ENCODE assay signal across 21 cellular contexts in the genomic region with DNA sequence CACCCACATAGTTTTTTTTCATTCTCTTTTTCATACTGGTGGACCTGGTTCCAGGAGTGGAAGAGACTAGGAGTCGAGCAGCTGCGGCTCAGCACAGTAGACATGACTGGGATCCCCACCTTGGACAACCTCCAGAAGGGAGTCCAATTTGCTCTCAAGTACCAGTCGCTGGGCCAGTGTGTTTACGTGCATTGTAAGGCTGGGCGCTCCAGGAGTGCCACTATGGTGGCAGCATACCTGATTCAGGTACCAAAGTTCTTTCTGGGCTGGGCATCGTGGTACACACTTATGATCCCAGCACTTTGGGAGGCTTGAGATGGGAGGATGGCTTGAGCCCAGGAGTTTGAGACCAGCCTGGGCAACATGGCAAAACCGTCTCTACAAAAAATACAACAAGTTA. TPM values are rescaled to one million over a fixed set of nuclear protein-coding genes. Genes with fewer than 3 reads are reported as not detected.
A peak's percentile ranks its signal among the peaks of the same experiment; 100 is the strongest.
DNase-seq lines count a peak whose midpoint lies in the region; TF ChIP-seq lines count a peak whose summit lies in the region.
"Had no signal": no experiment of that assay in that cellular context is flagged by ENCODE, and none has a peak within 500 bp of the region (broad histone marks: within the 10 kb centered on the region; RNA-seq: fewer than 3 reads in every experiment).

No MANE protein-coding gene starts in this region.

- H3K27ac Mint-ChIP-seq in CD4-positive, alpha-beta memory T cell: peak overlapping the region in 4 of 7 donors; percentile 12 to 44 (median 18)
- H3K27ac Mint-ChIP-seq: CD14-positive monocyte, H9 had no signal

- no peaks in the 10 kb centered on the region for H3K9me3 Mint-ChIP-seq in CD4-positive, alpha-beta memory T cell
- H3K9me3 Mint-ChIP-seq: CD14-positive monocyte; CD8-positive, alpha-beta T cell; H9 had no signal

- POLR2A ChIA-PET in CD4-positive, alpha-beta memory T cell (lab: Charles Lee; ENCODE audit: partially characterized antibody): interaction anchor here (2.6 to 7.6 kb wide), 2 partner anchors 9 to 16 kb away, joined by 5 to 52 read pairs; a partner anchor contains a TSS

- no peak overlapping the region for H3K27ac ChIP-seq in CD4-positive, alpha-beta memory T cell (ENCODE audit: low read depth, low read length)
- peak overlapping the region; percentile 16 for H3K27ac ChIP-seq in cingulate gyrus (ENCODE audit: low read depth, low read length)
- no peak overlapping the region for H3K27ac ChIP-seq in spleen
- H3K27ac ChIP-seq: BLaER1 had no signal

- H3K27me3 Mint-ChIP-seq in CD4-positive, alpha-beta memory T cell: no peaks in the 10 kb centered on the region

- peaks cover 13% of the 10 kb centered on the region for H3K4me1 ChIP-seq in CD4-positive, alpha-beta memory T cell (ENCODE audit: insufficient read depth, low read length)
- H3K4me1 ChIP-seq in spleen: peaks cover 11 to 65% (median 20%) of the 10 kb centered on the region in 6 donors

- no peak overlapping the region for H3K4me3 ChIP-seq in CD4-positive, alpha-beta memory T cell (ENCODE audit: low read length in 2 of 2)
- no peak overlapping the region for H3K4me3 ChIP-seq in spleen
- H3K4me3 ChIP-seq: BLaER1, GM12878 had no signal

- DNase-seq in activated T-cell treated with anti-CD3 and anti-CD28 coated beads, Interleukin-2, amount 50 U/mL, for 1 hour: peak; percentile 11
- DNase-seq in activated T-cell treated with anti-CD3 and anti-CD28 coated beads, Interleukin-2, amount 50 U/mL, for 48 hours: no peak
- DNase-seq in CD4-positive, alpha-beta memory T cell: no peak
- peak; percentile 10 for DNase-seq in spleen
- DNase-seq in COLO829 (ENCODE audit: low spot score): no peak
- no peak for DNase-seq in NCI-H510A (lab: John Stamatoyannopoulos, UW)
- no peak for DNase-seq in NAMALWA (ENCODE audit: low spot score)
- DNase-seq: 8988T; CD8-positive, alpha-beta T cell; COR-L47; DMS 273 treated with DMSO at 0.1 percent for 48 hours; DMS53; DND-41; EL; H9 had no signal

- peaks cover 17 to 42% of the 10 kb centered on the region in 2 donors for H3K36me3 Mint-ChIP-seq in CD4-positive, alpha-beta memory T cell

- no peak for TF ChIP-seq CTCF in spleen (IDR thresholded peaks at IDR 0.05 in 8 of 11, conservative IDR thresholded peaks at IDR 0.05 in 3 of 11)

- CTCF ChIA-PET in CD4-positive, alpha-beta memory T cell (lab: Charles Lee; ENCODE audit: partially characterized antibody): interaction anchor here (0.9 to 1.0 kb wide), 2 partner anchors 10 to 18 kb away, joined by 3 read pairs; no protein-coding TSS in a partner anchor

- no peak overlapping the region for H3K4me3 Mint-ChIP-seq in CD4-positive, alpha-beta memory T cell
- H3K4me3 Mint-ChIP-seq: CD14-positive monocyte; CD8-positive, alpha-beta T cell; H9 had no signal

- no peaks in the 10 kb centered on the region for H3K27me3 ChIP-seq in CD4-positive, alpha-beta memory T cell (ENCODE audit: insufficient read depth, low read length)
- H3K27me3 ChIP-seq in spleen (replicated peaks in 1 of 7): no peaks in the 10 kb centered on the region
- H3K27me3 ChIP-seq: BLaER1 had no signal

- TF ChIP-seq POLR2A in spleen (IDR thresholded peaks at IDR 0.05): no peak

- peaks cover 34% of the 10 kb centered on the region for H3K36me3 ChIP-seq in CD4-positive, alpha-beta memory T cell (ENCODE audit: insufficient read depth, low read length)
- H3K36me3 ChIP-seq in spleen: peaks cover 9 to 63% (median 45%) of the 10 kb centered on the region in 6 donors

- WGBS in spleen, 5 donors: 95 to 99% (median 98%) methylated on average over 7 of the region's 7 CpGs

- peaks cover 16 to 30% (median 22%) of the 10 kb centered on the region in 4 donors for H3K4me1 Mint-ChIP-seq in CD4-positive, alpha-beta memory T cell

- H3K9me3 ChIP-seq in CD4-positive, alpha-beta memory T cell (ENCODE audit: control insufficient read depth in 1 of 2, low read length in 2 of 2): no peaks in the 10 kb centered on the region
- H3K9me3 ChIP-seq in spleen: no peaks in the 10 kb centered on the region
- H3K9me3 ChIP-seq: BLaER1 had no signal

- intact Hi-C loops in CD4-positive, alpha-beta memory T cell (cut with micrococcal nuclease): loop anchor here (5.0 to 10.0 kb wide), 3 partner anchors 73 to 395 kb away; a partner anchor contains a TSS
- intact Hi-C loops in spleen (cut with DNase I; ENCODE audit: low total_unique reads): no loop called here

RNA-seq across cellular contexts. Expression of a gene that starts 4.2 kb away (rescaled TPM):
- total RNA-seq in CD4-positive, alpha-beta memory T cell: 10 to 100 TPM; 21.5 to 21.9 TPM
- polyA plus RNA-seq in CD4-positive, alpha-beta memory T cell: 100 to 1,000 TPM in 1 of 2 donors, 10 to 100 TPM in 1; 68.3 to 109 TPM
- total RNA-seq in spleen: 100 to 1,000 TPM in 1 of 7 donors, 10 to 100 TPM in 6; 26.1 to 101 (median 30.6) TPM
- 10 to 100 TPM; 40.9 to 55.2 (median 47.4) TPM for polyA plus RNA-seq in spleen

RNA-seq across cellular contexts. Expression of a gene that starts 9.1 kb away (rescaled TPM):
- total RNA-seq in CD4-positive, alpha-beta memory T cell: 10 to 100 TPM; 21.2 to 22.5 TPM
- 10 to 100 TPM; 40.2 to 71.9 TPM for polyA plus RNA-seq in CD4-positive, alpha-beta memory T cell
- total RNA-seq in spleen: 10 to 100 TPM; 14.3 to 22.4 (median 19.4) TPM
- 10 to 100 TPM in 1 of 3 donors, 1 to 10 TPM in 2; 8.7 to 13.3 (median 9.7) TPM for polyA plus RNA-seq in spleen

RNA-seq across cellular contexts. Expression of a gene that starts 9.2 kb away (rescaled TPM):
- 10 to 100 TPM; 70.9 to 71.0 TPM for total RNA-seq in CD4-positive, alpha-beta memory T cell
- 100 to 1,000 TPM in 1 of 2 donors, 10 to 100 TPM in 1; 85.7 to 118 TPM for polyA plus RNA-seq in CD4-positive, alpha-beta memory T cell
- total RNA-seq in spleen: 10 to 100 TPM; 53.1 to 76.7 (median 68.5) TPM
- polyA plus RNA-seq in spleen: 100 to 1,000 TPM; 122 to 141 (median 137) TPM

RNA-seq across cellular contexts. Expression of a gene that starts 16.7 kb away (rescaled TPM):
- total RNA-seq in CD4-positive, alpha-beta memory T cell: 100 to 1,000 TPM; 145 to 149 TPM
- 10 to 100 TPM; 45.6 to 76.2 TPM for polyA plus RNA-seq in CD4-positive, alpha-beta memory T cell
- 100 to 1,000 TPM; 107 to 171 (median 122) TPM for total RNA-seq in spleen
- polyA plus RNA-seq in spleen: 10 to 100 TPM; 18.5 to 39.2 (median 30.9) TPM

RNA-seq across cellular contexts. Expression of a gene that starts 16.8 kb away (rescaled TPM):
- under 1 TPM in 1 of 2 experiments, not detected in 1; 0.25 TPM for total RNA-seq in CD4-positive, alpha-beta memory T cell
- polyA plus RNA-seq in CD4-positive, alpha-beta memory T cell: not detected
- total RNA-seq in spleen: not detected
- polyA plus RNA-seq in spleen: under 1 TPM in 2 of 3 donors, not detected in 1; 0.07 to 0.22 TPM
- total RNA-seq: H1 had no signal
- polyA plus RNA-seq: AG04450, CD14-positive monocyte had no signal

Comparison
In these comparisons a context has a peak if more than half of its experiments do, and no peak if none do; other contexts are left out.
1. DNase-seq: peak in activated T-cell treated with anti-CD3 and anti-CD28 coated beads, Interleukin-2, amount 50 U/mL, for 1 hour (single experiment) and spleen (single experiment); none in activated T-cell treated with anti-CD3 and anti-CD28 coated beads, Interleukin-2, amount 50 U/mL, for 48 hours (0 of 2), CD4-positive, alpha-beta memory T cell (0 of 5), COLO829 (single experiment), NCI-H510A (single experiment) and NAMALWA (single experiment).